ENCODE assay signal across 16 cellular contexts in genomic region chr11:12942157-12942556, GRCh38.
"Had no signal": no experiment of that assay in that cellular context is flagged by ENCODE, and none has a peak within 500 bp of the region (broad histone marks: within the 10 kb centered on the region; RNA-seq: fewer than 3 reads in every experiment).

No MANE protein-coding gene starts in this region.

- DNase-seq: activated CD4-positive, alpha-beta T cell treated with anti-CD3 and anti-CD28 coated beads for 1 hour; activated CD4-positive, alpha-beta T cell treated with anti-CD3 and anti-CD28 coated beads, Interleukin-2, amount 50 U/mL, for 48 hours; activated effector memory CD4-positive, alpha-beta T cell treated with anti-CD3 and anti-CD28 coated beads, Interleukin-2, amount 50 U/mL, for 16 hours; activated T-cell treated with anti-CD3 and anti-CD28 coated beads, Interleukin-2, amount 50 U/mL, for 4 hours; central memory CD4-positive, alpha-beta T cell; erythroblast; glutamatergic neuron; immature natural killer cell; left colon; stimulated activated CD4-positive, alpha-beta T cell treated with anti-CD3 and anti-CD28 coated beads, Interleukin-4, amount 100 ng/mL, for 4 hours; stimulated activated naive CD8-positive, alpha-beta T cell treated with anti-CD3 and anti-CD28 coated beads, Interleukin-15, amount 100 ng/mL, for 72 hours; testis had no signal

- H3K4me3 ChIP-seq: testis had no signal

- H3K27me3 ChIP-seq: testis had no signal

- H3K36me3 Mint-ChIP-seq: activated naive CD8-positive, alpha-beta T cell had no signal

- H3K4me1 Mint-ChIP-seq: immature natural killer cell; nephron; stimulated activated naive CD8-positive, alpha-beta T cell treated with anti-CD3 and anti-CD28 coated beads, Interleukin-15, amount 100 ng/mL, for 72 hours had no signal

- H3K9me3 Mint-ChIP-seq: dendritic cell treated with granulocyte-macrophage colony-stimulating factor and Interleukin-4, amounts not matched to agents 40 ng/mL and 50 ng/mL, for 4 days; stimulated activated naive CD8-positive, alpha-beta T cell treated with anti-CD3 and anti-CD28 coated beads, Interleukin-15, amount 100 ng/mL, for 72 hours; T-helper 2 cell treated with Interferon-gamma antibody and Interleukin-4, amounts not matched to agents 5 μg/mL and 100 μg/mL, for 36 hours had no signal

- H3K4me1 ChIP-seq: testis had no signal

- H3K4me3 Mint-ChIP-seq: activated naive CD8-positive, alpha-beta T cell; activated T-cell treated with anti-CD3 and anti-CD28 coated beads, Interleukin-2, amount 50 U/mL, for 4 hours; dendritic cell treated with granulocyte-macrophage colony-stimulating factor and Interleukin-4, amounts not matched to agents 40 ng/mL and 50 ng/mL, for 4 days; immature natural killer cell; nephron; stimulated activated naive CD8-positive, alpha-beta T cell treated with anti-CD3 and anti-CD28 coated beads, Interleukin-15, amount 100 ng/mL, for 72 hours; T-helper 2 cell treated with Interferon-gamma antibody and Interleukin-4, amounts not matched to agents 5 μg/mL and 100 μg/mL, for 36 hours had no signal

- H3K27ac Mint-ChIP-seq: activated naive CD8-positive, alpha-beta T cell; dendritic cell treated with granulocyte-macrophage colony-stimulating factor and Interleukin-4, amounts not matched to agents 40 ng/mL and 50 ng/mL, for 4 days; immature natural killer cell; stimulated activated naive CD8-positive, alpha-beta T cell treated with anti-CD3 and anti-CD28 coated beads, Interleukin-15, amount 100 ng/mL, for 72 hours; T-helper 2 cell treated with Interferon-gamma antibody and Interleukin-4, amounts not matched to agents 5 μg/mL and 100 μg/mL, for 36 hours had no signal

- H3K9me3 ChIP-seq: testis had no signal

- H3K27ac ChIP-seq: testis had no signal

- ATAC-seq: activated T-cell treated with anti-CD3 and anti-CD28 coated beads, Interleukin-2, amount 50 U/mL, for 4 hours; left colon; stimulated activated naive CD8-positive, alpha-beta T cell treated with anti-CD3 and anti-CD28 coated beads, Interleukin-15, amount 100 ng/mL, for 72 hours had no signal
